Comparison of ENCODE assay signal across 26 cellular contexts in genomic region chr10:82440775-82441174, GRCh38.
"Had no signal": no experiment of that assay in that cellular context is flagged by ENCODE, and none has a peak within 500 bp of the region (broad histone marks: within the 10 kb centered on the region; RNA-seq: fewer than 3 reads in every experiment).

No MANE protein-coding gene starts in this region.

- H3K4me1 Mint-ChIP-seq: endodermal cell; memory B cell; neural progenitor cell; stimulated activated naive B cell treated with anti-CD40 and anti-IgM and Interleukin-4, amounts not matched to agents 10 μg/mL and 1 μg/mL and 100 μg/mL, for 72 hours had no signal

- H3K4me3 Mint-ChIP-seq: dendritic cell treated with granulocyte-macrophage colony-stimulating factor and Interleukin-4, amounts not matched to agents 40 ng/mL and 50 ng/mL, for 4 days; endodermal cell; memory B cell; natural killer cell treated with Interleukin-12 subunit alpha and Interleukin-12 subunit beta and Interleukin-15 and Interleukin-18, amount 100 ng/mL, for 72 hours; neural progenitor cell; stimulated activated naive B cell treated with anti-CD40 and anti-IgM and Interleukin-4, amounts not matched to agents 10 μg/mL and 1 μg/mL and 100 μg/mL, for 72 hours; stimulated activated naive CD8-positive, alpha-beta T cell treated with anti-CD3 and anti-CD28 coated beads, Interleukin-15, Interleukin-2, amounts not matched to agents 100 ng/mL and 50 ng/mL, for 24 hours had no signal

- H3K4me3 ChIP-seq: colonic mucosa, gastrocnemius medialis, lung, neural progenitor cell, prostate gland, skin epidermis, suprapubic skin, transverse colon, upper lobe of right lung, uterus had no signal

- H3K4me1 ChIP-seq: colonic mucosa, gastrocnemius medialis, neural progenitor cell, prostate gland, suprapubic skin, transverse colon, upper lobe of right lung, uterus had no signal

- H3K36me3 Mint-ChIP-seq: memory B cell; natural killer cell treated with Interleukin-12 subunit alpha and Interleukin-12 subunit beta and Interleukin-15 and Interleukin-18, amount 100 ng/mL, for 72 hours; neural progenitor cell; stimulated activated naive B cell treated with anti-CD40 and anti-IgM and Interleukin-4, amounts not matched to agents 10 μg/mL and 1 μg/mL and 100 μg/mL, for 72 hours had no signal

- H3K27ac Mint-ChIP-seq: dendritic cell treated with granulocyte-macrophage colony-stimulating factor and Interleukin-4, amounts not matched to agents 40 ng/mL and 50 ng/mL, for 4 days; endodermal cell; memory B cell; natural killer cell treated with Interleukin-12 subunit alpha and Interleukin-12 subunit beta and Interleukin-15 and Interleukin-18, amount 100 ng/mL, for 72 hours; neural progenitor cell; stimulated activated naive B cell treated with anti-CD40 and anti-IgM and Interleukin-4, amounts not matched to agents 10 μg/mL and 1 μg/mL and 100 μg/mL, for 72 hours; stimulated activated naive CD8-positive, alpha-beta T cell treated with anti-CD3 and anti-CD28 coated beads, Interleukin-15, Interleukin-2, amounts not matched to agents 100 ng/mL and 50 ng/mL, for 24 hours had no signal

- H3K36me3 ChIP-seq: colonic mucosa, gastrocnemius medialis, neural progenitor cell, prostate gland, suprapubic skin, transverse colon, upper lobe of right lung, uterus had no signal

- ATAC-seq: esophagus mucosa; gastrocnemius medialis; left lobe of liver; natural killer cell treated with Interleukin-12 subunit alpha and Interleukin-12 subunit beta and Interleukin-15 and Interleukin-18, amount 100 ng/mL, for 72 hours; right cardiac atrium; stimulated activated naive B cell treated with anti-CD40 and anti-IgM and Interleukin-4, amounts not matched to agents 10 μg/mL and 1 μg/mL and 100 μg/mL, for 72 hours; upper lobe of right lung had no signal

- H3K4me2 ChIP-seq: neural progenitor cell had no signal

- FAIRE-seq: kidney had no signal

- H3K27ac ChIP-seq: colonic mucosa, epithelial cell of prostate, gastrocnemius medialis, neural progenitor cell, prostate gland, skin epidermis, suprapubic skin, transverse colon, upper lobe of right lung, uterus had no signal

- H3K9ac ChIP-seq: neural progenitor cell had no signal

- DNase-seq: colonic mucosa; effector CD8-positive, alpha-beta T cell; endodermal cell; foreskin fibroblast; gastrocnemius medialis; head of caudate nucleus; kidney; right cardiac atrium; stimulated activated CD4-positive, alpha-beta T cell treated with anti-CD3 and anti-CD28 coated beads, Interleukin-15, amount 100 ng/mL, for 24 hours; stimulated activated CD4-positive, alpha-beta T cell treated with anti-CD3 and anti-CD28 coated beads, Interleukin-2, amount 100 ng/mL, for 48 hours; stimulated activated naive B cell treated with anti-CD40 and anti-IgM and Interleukin-4, amounts not matched to agents 10 μg/mL and 1 μg/mL and 100 μg/mL, for 72 hours; transverse colon; upper lobe of right lung; uterus had no signal

- H3K9me3 Mint-ChIP-seq: dendritic cell treated with granulocyte-macrophage colony-stimulating factor and Interleukin-4, amounts not matched to agents 40 ng/mL and 50 ng/mL, for 4 days; endodermal cell; stimulated activated naive B cell treated with anti-CD40 and anti-IgM and Interleukin-4, amounts not matched to agents 10 μg/mL and 1 μg/mL and 100 μg/mL, for 72 hours had no signal

- H3K27me3 ChIP-seq: colonic mucosa, gastrocnemius medialis, neural progenitor cell, suprapubic skin, transverse colon, upper lobe of right lung, uterus had no signal

- H2AFZ ChIP-seq: neural progenitor cell had no signal

- H3K27me3 Mint-ChIP-seq: dendritic cell treated with granulocyte-macrophage colony-stimulating factor and Interleukin-4, amounts not matched to agents 40 ng/mL and 50 ng/mL, for 4 days; memory B cell; natural killer cell treated with Interleukin-12 subunit alpha and Interleukin-12 subunit beta and Interleukin-15 and Interleukin-18, amount 100 ng/mL, for 72 hours; stimulated activated naive B cell treated with anti-CD40 and anti-IgM and Interleukin-4, amounts not matched to agents 10 μg/mL and 1 μg/mL and 100 μg/mL, for 72 hours; stimulated activated naive CD8-positive, alpha-beta T cell treated with anti-CD3 and anti-CD28 coated beads, Interleukin-15, Interleukin-2, amounts not matched to agents 100 ng/mL and 50 ng/mL, for 24 hours had no signal

- H3K9me3 ChIP-seq: colonic mucosa, gastrocnemius medialis, prostate gland, transverse colon, upper lobe of right lung, uterus had no signal
